In the genomic region with DNA sequence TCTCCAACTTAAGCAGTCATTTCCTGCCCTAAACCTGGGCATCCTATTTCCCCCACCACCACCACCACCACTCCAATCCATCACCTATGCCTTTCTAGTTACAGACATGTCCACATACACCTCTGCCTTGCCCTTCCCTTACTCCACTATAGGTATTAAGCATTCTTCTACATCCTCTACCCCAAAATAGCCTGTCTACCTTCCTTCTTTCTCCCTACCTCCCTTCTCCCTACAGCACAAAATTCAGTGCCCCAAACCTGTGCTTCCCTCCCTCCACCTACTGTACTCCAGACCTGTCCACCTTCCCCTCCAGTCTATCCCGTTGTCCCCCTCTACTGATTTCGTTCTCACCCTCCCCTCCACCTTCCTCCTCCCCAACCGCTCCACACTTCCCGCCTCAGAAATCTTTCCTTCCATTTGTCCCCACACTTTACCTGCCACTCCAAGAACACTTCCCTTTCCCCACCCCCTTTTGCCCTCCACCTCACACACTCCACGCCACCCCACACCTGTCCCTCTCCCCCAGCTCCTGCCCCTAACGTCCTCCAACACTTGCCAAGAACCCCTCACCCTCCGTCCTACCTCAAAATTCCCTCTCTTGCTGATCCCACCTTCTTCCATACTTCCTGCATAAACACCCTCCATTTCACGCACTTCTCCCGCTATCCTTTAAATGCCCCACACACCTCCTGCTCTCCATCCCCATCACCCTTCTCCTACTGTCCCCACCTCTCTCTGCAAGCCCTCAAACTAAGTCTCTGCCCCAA, we compare ENCODE assay signal across 9 cellular contexts. TPM values are rescaled to one million over a fixed set of nuclear protein-coding genes. Genes with fewer than 3 reads are reported as not detected.
DNase-seq lines count a peak whose midpoint lies in the region; ATAC-seq and TF ChIP-seq lines count a peak whose summit lies in the region.
"Had no signal": no experiment of that assay in that cellular context is flagged by ENCODE, and none has a peak within 500 bp of the region (broad histone marks: within the 10 kb centered on the region; RNA-seq: fewer than 3 reads in every experiment).

No MANE protein-coding gene starts in this region.

- no peaks in the 10 kb centered on the region for H3K9me3 ChIP-seq in right cardiac atrium (ENCODE audit: control insufficient read depth, low read length)
- no peaks in the 10 kb centered on the region for H3K9me3 ChIP-seq in right atrium auricular region
- no peaks in the 10 kb centered on the region for H3K9me3 ChIP-seq in upper lobe of left lung

- peak overlapping the region; percentile 88 for H3K4me3 Mint-ChIP-seq in activated naive CD8-positive, alpha-beta T cell
- peak overlapping the region; percentile 86 for H3K4me3 Mint-ChIP-seq in memory B cell

- peak overlapping the region; percentile 68 for H3K4me3 ChIP-seq in right cardiac atrium (ENCODE audit: low read length)
- H3K4me3 ChIP-seq in right atrium auricular region = peak overlapping the region in 1 of 2 donors; percentile 88
- H3K4me3 ChIP-seq in upper lobe of left lung = peak overlapping the region in 3 of 4 donors; percentile 86 to 95 (median 92)

- H3K36me3 ChIP-seq in right atrium auricular region (no peaks in the 10 kb centered on the region), upper lobe of left lung (no peaks in the 10 kb centered on the region)

- H3K9me3 Mint-ChIP-seq in activated naive CD8-positive, alpha-beta T cell (ENCODE audit: low read depth) = no peaks in the 10 kb centered on the region
- no peaks in the 10 kb centered on the region for H3K9me3 Mint-ChIP-seq in memory B cell

- peak overlapping the region; percentile 41 for H3K27ac Mint-ChIP-seq in activated naive CD8-positive, alpha-beta T cell
- H3K27ac Mint-ChIP-seq in memory B cell = peak overlapping the region; percentile 76

- DNase-seq in right cardiac atrium (no peak), right atrium auricular region (ENCODE audit: low spot score) (no peak), memory B cell (ENCODE audit: low spot score in 2 of 2) (no peak), upper lobe of left lung (no peak), GM13976 (ENCODE audit: low spot score) (no peak), NOMO-1 treated with DMSO at 0.1 percent for 48 hours (lab: John Stamatoyannopoulos, UW; ENCODE audit: unreplicated experiment) (no peak)
- DNase-seq: NCI-H524 treated with DMSO at 0.1 percent for 48 hours had no signal

- in situ Hi-C loops in GM13976 (cut with MboI; ENCODE audit: low sequenced_read_pairs, unreplicated experiment) = no loop called here

- no peak for TF ChIP-seq EP300 in upper lobe of left lung (IDR thresholded peaks at IDR 0.05)

- TF ChIP-seq POLR2A in upper lobe of left lung (IDR thresholded peaks at IDR 0.05) = no peak

- no peaks in the 10 kb centered on the region for H3K36me3 Mint-ChIP-seq in activated naive CD8-positive, alpha-beta T cell
- H3K36me3 Mint-ChIP-seq in memory B cell = peaks cover 2% of the 10 kb centered on the region

- 71% methylated on average over 9 of the region's 9 CpGs for WGBS in right cardiac atrium
- WGBS in upper lobe of left lung, 2 donors = 64 to 73% methylated on average over 9 of the region's 9 CpGs

- ATAC-seq in right cardiac atrium (no peak), memory B cell (ENCODE audit: low read depth) (no peak), upper lobe of left lung (ENCODE audit: low FRiP score in 2 of 2) (no peak), GM21515 (IDR thresholded peaks at IDR 0.05; ENCODE audit: unreplicated experiment) (no peak)

- H3K4me1 ChIP-seq in right cardiac atrium (ENCODE audit: control insufficient read depth, insufficient read depth, low read length) (peaks cover 4% of the 10 kb centered on the region), right atrium auricular region (peaks cover 0 to 15% of the 10 kb centered on the region in 2 donors), upper lobe of left lung (peaks cover 11 to 21% (median 16%) of the 10 kb centered on the region in 4 donors)

- TF ChIP-seq CTCF in right atrium auricular region (IDR thresholded peaks at IDR 0.05) (no peak), upper lobe of left lung (IDR thresholded peaks at IDR 0.05) (no peak), GM13976 (IDR thresholded peaks at IDR 0.05; ENCODE audit: borderline replicate concordance, control extremely low read depth, extremely low read depth, insufficient read depth, missing control alignments) (no peak)

- peaks cover 47% of the 10 kb centered on the region for H3K4me1 Mint-ChIP-seq in activated naive CD8-positive, alpha-beta T cell (ENCODE audit: low read depth)
- peaks cover 50% of the 10 kb centered on the region for H3K4me1 Mint-ChIP-seq in memory B cell

- H3K27me3 ChIP-seq in right cardiac atrium (ENCODE audit: control insufficient read depth, insufficient read depth) (no peaks in the 10 kb centered on the region), right atrium auricular region (no peaks in the 10 kb centered on the region), upper lobe of left lung (no peaks in the 10 kb centered on the region)

- intact Hi-C loops in right cardiac atrium (cut with DNase I) = loop anchor here in 1 of 4 donors (5.0 kb wide), 1 partner anchor 75 kb away; no protein-coding TSS in a partner anchor

- H3K27ac ChIP-seq in right cardiac atrium (ENCODE audit: low read length) (no peak overlapping the region), right atrium auricular region (no peak overlapping the region), upper lobe of left lung (no peak overlapping the region)

- no peaks in the 10 kb centered on the region for H3K27me3 Mint-ChIP-seq in activated naive CD8-positive, alpha-beta T cell
- H3K27me3 Mint-ChIP-seq in memory B cell = no peaks in the 10 kb centered on the region

RNA-seq across cellular contexts. Expression of gene STRBP, which starts 1.5 kb away (rescaled TPM):
- total RNA-seq in right cardiac atrium (10 to 100 TPM; 18.2 to 26.8 (median 22.8) TPM), right atrium auricular region (10 to 100 TPM; 10.0 to 12.6 TPM), upper lobe of left lung (10 to 100 TPM; 10.2 to 61.8 (median 17.8) TPM)
- 9.8 TPM for polyA plus RNA-seq in right cardiac atrium
